Comparison of ENCODE assay signal across 8 cellular contexts in genomic region chr17:40218006-40218739, GRCh38. TPM values are rescaled to one million over a fixed set of nuclear protein-coding genes. Genes with fewer than 3 reads are reported as not detected.
DNase-seq lines count a peak whose midpoint lies in the region; ATAC-seq and TF ChIP-seq lines count a peak whose summit lies in the region.

No MANE protein-coding gene starts in this region.

- no peaks in the 10 kb centered on the region for H3K27me3 ChIP-seq in hepatocyte

- ATAC-seq in activated B cell treated with CpG ODN at 0.5 μM for 24 hours (ENCODE audit: low read depth), result no peak
- ATAC-seq in stimulated activated memory B cell treated with anti-CD40 and anti-IgM and Interleukin-4, amounts not matched to agents 10 μg/mL and 1 μg/mL and 100 μg/mL, for 72 hours, result no peak
- ATAC-seq in HG03097 (IDR thresholded peaks at IDR 0.05; ENCODE audit: low FRiP score, unreplicated experiment), result no peak

- 73% methylated on average over 7 of the region's 7 CpGs for WGBS in hepatocyte (ENCODE audit: low lambda C conversion rate, missing lambda C conversion rate)

- H3K4me1 ChIP-seq in hepatocyte (ENCODE audit: insufficient read depth), result no peaks in the 10 kb centered on the region

- H2AFZ ChIP-seq in hepatocyte, result peak overlapping the region; percentile 83

- POLR2A ChIA-PET in activated B cell treated with CpG ODN at 0.5 μM for 24 hours (lab: Charles Lee), result interaction anchor here (0.8 to 2.7 kb wide), 19 partner anchors 9 to 1471 kb away, joined by 3 to 15 read pairs (median 5); partner anchors contain the start of genes CASC3, CDC6, EIF1 and MED24

- no peaks in the 10 kb centered on the region for H3K9me3 ChIP-seq in hepatocyte (ENCODE audit: low read depth)

- in situ Hi-C loops in ACHN (cut with HindIII; ENCODE audit: low pct_ligation_motif_present, low pct_unique_long_range_greater_than_20kb, low sequenced_read_pairs), result no loop called here

- peak overlapping the region; percentile 93 for H3K27ac ChIP-seq in hepatocyte

- peak overlapping the region; percentile 97 for H3K4me3 Mint-ChIP-seq in activated B cell treated with CpG ODN at 0.5 μM for 24 hours
- peak overlapping the region; percentile 87 for H3K4me3 Mint-ChIP-seq in stimulated activated memory B cell treated with anti-CD40 and anti-IgM and Interleukin-4, amounts not matched to agents 10 μg/mL and 1 μg/mL and 100 μg/mL, for 72 hours

- H3K4me3 ChIP-seq in hepatocyte, result no peak overlapping the region

- peaks cover 24% of the 10 kb centered on the region for H3K79me2 ChIP-seq in hepatocyte

- peaks cover 28% of the 10 kb centered on the region for H3K4me1 Mint-ChIP-seq in activated B cell treated with CpG ODN at 0.5 μM for 24 hours
- H3K4me1 Mint-ChIP-seq in stimulated activated memory B cell treated with anti-CD40 and anti-IgM and Interleukin-4, amounts not matched to agents 10 μg/mL and 1 μg/mL and 100 μg/mL, for 72 hours, result peaks cover 34% of the 10 kb centered on the region

- H3K36me3 Mint-ChIP-seq in activated B cell treated with CpG ODN at 0.5 μM for 24 hours (ENCODE audit: low read depth), result peaks cover 8% of the 10 kb centered on the region
- H3K36me3 Mint-ChIP-seq in stimulated activated memory B cell treated with anti-CD40 and anti-IgM and Interleukin-4, amounts not matched to agents 10 μg/mL and 1 μg/mL and 100 μg/mL, for 72 hours, result peaks cover 2% of the 10 kb centered on the region

- H3K36me3 ChIP-seq in hepatocyte (replicated peaks; ENCODE audit: insufficient read depth, low read depth), result no peaks in the 10 kb centered on the region

- CTCF ChIA-PET in activated B cell treated with CpG ODN at 0.5 μM for 24 hours (lab: Charles Lee), result interaction anchor here (1.0 to 2.5 kb wide), 9 partner anchors 16 to 143 kb away, joined by 3 to 13 read pairs (median 4); partner anchors contain the start of gene CASC3

- peak overlapping the region; percentile 79 for H3K4me2 ChIP-seq in hepatocyte

- intact Hi-C loops in activated B cell treated with CpG ODN at 0.5 μM for 24 hours (cut with micrococcal nuclease), result loop anchor here (1.0 to 5.0 kb wide), 4 partner anchors 16 to 1469 kb away; partner anchors contain the start of genes CASC3 and EIF1

- no peaks in the 10 kb centered on the region for H3K9me3 Mint-ChIP-seq in activated B cell treated with CpG ODN at 0.5 μM for 24 hours
- H3K9me3 Mint-ChIP-seq in stimulated activated memory B cell treated with anti-CD40 and anti-IgM and Interleukin-4, amounts not matched to agents 10 μg/mL and 1 μg/mL and 100 μg/mL, for 72 hours, result no peaks in the 10 kb centered on the region

- H3K27ac Mint-ChIP-seq in activated B cell treated with CpG ODN at 0.5 μM for 24 hours, result peak overlapping the region; percentile 100
- H3K27ac Mint-ChIP-seq in stimulated activated memory B cell treated with anti-CD40 and anti-IgM and Interleukin-4, amounts not matched to agents 10 μg/mL and 1 μg/mL and 100 μg/mL, for 72 hours, result peak overlapping the region; percentile 94

- TF ChIP-seq CTCF in activated B cell treated with CpG ODN at 0.5 μM for 24 hours (IDR thresholded peaks at IDR 0.05) (no peak), hepatocyte (IDR thresholded peaks at IDR 0.05; ENCODE audit: poor library complexity) (no peak)

- peak; percentile 3 for DNase-seq in HT-29 (ENCODE audit: low spot score)
- no peak for DNase-seq in activated B cell treated with CpG ODN at 0.5 μM for 24 hours
- DNase-seq in hepatocyte (ENCODE audit: low spot score), result no peak
- DNase-seq in D341Med (ENCODE audit: low spot score), result no peak
- no peak for DNase-seq in NCI-H128 (lab: John Stamatoyannopoulos, UW; ENCODE audit: unreplicated experiment)
- DNase-seq in ACHN, result no peak

- H3K9me2 ChIP-seq in hepatocyte (replicated peaks; ENCODE audit: insufficient read depth), result no peaks in the 10 kb centered on the region

- no peaks in the 10 kb centered on the region for H4K20me1 ChIP-seq in hepatocyte (ENCODE audit: insufficient read depth, poor library complexity, severe bottlenecking)

- H3K27me3 Mint-ChIP-seq in activated B cell treated with CpG ODN at 0.5 μM for 24 hours, result no peaks in the 10 kb centered on the region
- no peaks in the 10 kb centered on the region for H3K27me3 Mint-ChIP-seq in stimulated activated memory B cell treated with anti-CD40 and anti-IgM and Interleukin-4, amounts not matched to agents 10 μg/mL and 1 μg/mL and 100 μg/mL, for 72 hours

RNA-seq across cellular contexts. Expression of gene WIPF2, which starts 0.9 kb away (rescaled TPM):
- 8.1 and 9.8 TPM in 2 replicates for total RNA-seq in HT-29 (2014; rRNA removed; shearing (Covaris generic))
- total RNA-seq in activated B cell treated with CpG ODN at 0.5 μM for 24 hours (28.4 and 32.9 TPM in 2 replicates), hepatocyte (10.3 and 12.6 TPM in 2 replicates)
- polyA plus RNA-seq in hepatocyte, result 23.8 and 24.2 TPM in 2 replicates

RNA-seq across cellular contexts. Expression of gene RAPGEFL1, which starts 40.9 kb away (rescaled TPM):
- total RNA-seq in HT-29 (2014; rRNA removed; shearing (Covaris generic)), result 14.3 and 15.2 TPM in 2 replicates
- total RNA-seq in activated B cell treated with CpG ODN at 0.5 μM for 24 hours, result 4.9 and 7.0 TPM in 2 replicates
- 4.0 and 4.9 TPM in 2 replicates for total RNA-seq in hepatocyte
- 4.2 and 6.0 TPM in 2 replicates for polyA plus RNA-seq in hepatocyte
